8 cellular contexts compared by ENCODE assay signal in genomic region chr16:87391950-87392822, GRCh38. TPM values are rescaled to one million over a fixed set of nuclear protein-coding genes. Genes with fewer than 3 reads are reported as not detected.
DNase-seq lines count a peak whose midpoint lies in the region; ATAC-seq, FAIRE-seq and TF ChIP-seq lines count a peak whose summit lies in the region.

MAP1LC3B (plus strand) TSS chr16:87392336; CDS start chr16:87392428, 92 bp downstream.

- peak within 1 kb of the TSS; percentile 72; the same call in 1 of the 2 replicates for H3K18ac ChIP-seq in H1 (ENCODE audit: extremely low read depth, low read length)

- CTCF ChIA-PET in activated CD8-positive, alpha-beta memory T cell treated with anti-CD3 and anti-CD28 coated beads, Interleukin-2, amount 10 ng/mL, durations not matched to agents 7 days and 5 days (lab: Charles Lee) = interaction anchor here (1.1 to 1.4 kb wide), 3 partner anchors 8 to 313 kb away, joined by 3 to 4 read pairs (median 3); partner anchors contain the start of gene FBXO31
- CTCF ChIA-PET in H1 (lab: Charles Lee; ENCODE audit: partially characterized antibody) = no interaction called here

- H3K23me2 ChIP-seq in H1 (ENCODE audit: low read depth, low read length) = peaks cover 13% of the 10 kb centered on the region

- no peak for TF ChIP-seq CTCF in H1 (IDR thresholded peaks at IDR 0.05; ENCODE audit: control extremely low read depth in 1 of 3, insufficient read depth in 1 of 3, low read depth in 1 of 3, low read length in 3 of 3)

- H3K9me3 Mint-ChIP-seq in activated CD8-positive, alpha-beta memory T cell treated with anti-CD3 and anti-CD28 coated beads, Interleukin-2, amount 10 ng/mL, durations not matched to agents 7 days and 5 days (ENCODE audit: low read depth) = no peaks in the 10 kb centered on the region

- 2% methylated on average over 44 of the region's 113 CpGs; no CpG with 5 or more reads in 1 of the 2 experiments for WGBS in H1 (ENCODE audit: extremely low coverage in 1 of 2, insufficient coverage in 1 of 2, insufficient read length in 1 of 2, insufficient replicate concordance in 2 of 2, low coverage in 1 of 2, low lambda C conversion rate in 2 of 2, missing lambda C conversion rate in 1 of 2), 2 experiments

- H2BK12ac ChIP-seq in H1 (ENCODE audit: low read depth, low read length) = no peak within 1 kb of the TSS

- H3K56ac ChIP-seq in H1 (replicated peaks; ENCODE audit: insufficient read length, low read depth, low read length) = peak within 1 kb of the TSS; percentile 21

- H3K27ac Mint-ChIP-seq in activated CD8-positive, alpha-beta memory T cell treated with anti-CD3 and anti-CD28 coated beads, Interleukin-2, amount 10 ng/mL, durations not matched to agents 7 days and 5 days = peak within 1 kb of the TSS; percentile 95

- peaks cover 7% of the 10 kb centered on the region for H3K79me1 ChIP-seq in H1 (ENCODE audit: low read depth, low read length)

- H4K91ac ChIP-seq in H1 (replicated peaks; ENCODE audit: insufficient read length, low read length) = peak within 1 kb of the TSS; percentile 78

- TF ChIP-seq EP300 in H1 (IDR thresholded peaks at IDR 0.05; ENCODE audit: borderline replicate concordance in 1 of 2, low read depth in 2 of 2, low read length in 2 of 2) = peak in 1 of 2 experiments; percentile 46; a peak in 1 of 3 replicates

- 0 out of 2 replicates have a peak within 1 kb of the TSS, but pooled peaks have one; percentile 23 for H2BK20ac ChIP-seq in H1 (ENCODE audit: low read length)

- no peak within 1 kb of the TSS for H3K23ac ChIP-seq in H1 (ENCODE audit: insufficient read length)

- H3K9ac ChIP-seq in HUES48 (ENCODE audit: low read depth, low read length) (peak within 1 kb of the TSS; percentile 50), NT2/D1 (ENCODE audit: insufficient read length, low read depth) (peak within 1 kb of the TSS; percentile 92), H1 (replicated peaks in 1 of 4; ENCODE audit: extremely low read depth in 1 of 4, low read depth in 3 of 4, low read length in 3 of 4) (peak within 1 kb of the TSS; percentile 60 to 89 (median 72))

- no peak within 1 kb of the TSS for H3K14ac ChIP-seq in H1 (ENCODE audit: insufficient read length)

- H3K9me3 ChIP-seq in HUES48 (ENCODE audit: control insufficient read depth, insufficient read depth, low read length) (no peaks in the 10 kb centered on the region), NT2/D1 (ENCODE audit: insufficient read depth, low read length) (no peaks in the 10 kb centered on the region), H1 (ENCODE audit: insufficient read depth in 2 of 2, low read depth in 1 of 2, low read length in 1 of 2) (no peaks in the 10 kb centered on the region)

- H3K4me1 ChIP-seq in HUES48 (ENCODE audit: control insufficient read depth, insufficient read depth, low read length) = peaks cover 25% of the 10 kb centered on the region
- peaks cover 6% of the 10 kb centered on the region for H3K4me1 ChIP-seq in NT2/D1 (ENCODE audit: insufficient read depth, insufficient read length)
- peaks cover 5 to 7% (median 6%) of the 10 kb centered on the region in 4 experiments; a peak in 6 of 7 replicates for H3K4me1 ChIP-seq in H1 (replicated peaks in 1 of 4; ENCODE audit: control insufficient read depth in 3 of 4, insufficient read depth in 4 of 4, low read length in 3 of 4)

- peak within 1 kb of the TSS; percentile 76 for H3K4me3 ChIP-seq in HUES48 (ENCODE audit: low read depth, low read length)
- peak within 1 kb of the TSS; percentile 68 for H3K4me3 ChIP-seq in NT2/D1 (ENCODE audit: insufficient read length, low read depth)
- H3K4me3 ChIP-seq in H1 (ENCODE audit: extremely low read depth in 1 of 4, insufficient read depth in 2 of 4, low read depth in 3 of 4, low read length in 4 of 4) = peak within 1 kb of the TSS; percentile 64 to 84 (median 81)

- peak; percentile 57 to 78 for TF ChIP-seq POLR2A in H1 (IDR thresholded peaks at IDR 0.05; ENCODE audit: control extremely low read depth in 1 of 2, low read depth in 2 of 2, low read length in 2 of 2)

- DNase-seq in COR-L47 (lab: John Stamatoyannopoulos, UW) (peak; percentile 93), NT2/D1 (ENCODE audit: low read depth, low spot score) (peak; percentile 95), H1 (ENCODE audit: low read depth in 1 of 2, low spot score in 2 of 2) (peak; percentile 87 to 99), mesenteric fat pad (ENCODE audit: low spot score) (peak; percentile 99)
- peak; percentile 97 for DNase-seq in activated CD8-positive, alpha-beta memory T cell treated with anti-CD3 and anti-CD28 coated beads, Interleukin-2, amount 10 ng/mL, durations not matched to agents 7 days and 5 days
- DNase-seq in stimulated activated CD8-positive, alpha-beta memory T cell treated with anti-CD3 and anti-CD28 coated beads, Interleukin-15, amount 100 ng/mL, for 1 hour (ENCODE audit: low read depth) = peak; percentile 93

- H3K4me3 Mint-ChIP-seq in activated CD8-positive, alpha-beta memory T cell treated with anti-CD3 and anti-CD28 coated beads, Interleukin-2, amount 10 ng/mL, durations not matched to agents 7 days and 5 days = peak within 1 kb of the TSS; percentile 84

- H3K4ac ChIP-seq in H1 (replicated peaks; ENCODE audit: insufficient read length, low read depth, low read length) = no peak within 1 kb of the TSS

- peaks cover 0 to 36% of the 10 kb centered on the region in 2 experiments; a peak in 3 of 4 replicates for H3K79me2 ChIP-seq in H1 (ENCODE audit: control insufficient read depth in 1 of 2, insufficient read depth in 2 of 2, low read length in 2 of 2)

- no peaks in the 10 kb centered on the region for H3K27me3 Mint-ChIP-seq in activated CD8-positive, alpha-beta memory T cell treated with anti-CD3 and anti-CD28 coated beads, Interleukin-2, amount 10 ng/mL, durations not matched to agents 7 days and 5 days

- H3K27me3 ChIP-seq in HUES48 (ENCODE audit: control insufficient read depth, insufficient read depth, low read length) (no peaks in the 10 kb centered on the region), NT2/D1 (ENCODE audit: insufficient read depth, insufficient read length) (no peaks in the 10 kb centered on the region), H1 (replicated peaks in 1 of 4; ENCODE audit: control insufficient read depth in 3 of 4, extremely low read depth in 1 of 4, insufficient read depth in 3 of 4, low read length in 3 of 4) (no peaks in the 10 kb centered on the region)

- POLR2A ChIA-PET in H1 (lab: Charles Lee; ENCODE audit: partially characterized antibody) = interaction anchor here (0.9 to 4.4 kb wide), 4 partner anchors 9 to 68 kb away, joined by 3 to 31 read pairs (median 3); partner anchors contain the start of gene FBXO31

- H3K4me1 Mint-ChIP-seq in activated CD8-positive, alpha-beta memory T cell treated with anti-CD3 and anti-CD28 coated beads, Interleukin-2, amount 10 ng/mL, durations not matched to agents 7 days and 5 days = peaks cover 53% of the 10 kb centered on the region

- peak within 1 kb of the TSS; percentile 30 for H4K5ac ChIP-seq in H1 (ENCODE audit: insufficient read length, low read depth, low read length)

- 0 out of 2 replicates have a peak within 1 kb of the TSS, but pooled peaks have one; percentile 23 for H2AFZ ChIP-seq in H1 (ENCODE audit: low read length)

- TF ChIP-seq RAD21 in H1 (IDR thresholded peaks at IDR 0.05 in 1 of 2, conservative IDR thresholded peaks at IDR 0.05 in 1 of 2; ENCODE audit: low read depth in 2 of 2, low read length in 2 of 2) = no peak

- H3K4me2 ChIP-seq in H1 (ENCODE audit: insufficient read depth in 1 of 2, low read depth in 2 of 2, low read length in 2 of 2) = peak within 1 kb of the TSS; percentile 86 to 97

- H3K27ac ChIP-seq in HUES48 (ENCODE audit: low read depth, low read length) (peak within 1 kb of the TSS; percentile 70), H1 (ENCODE audit: low read depth, low read length) (peak within 1 kb of the TSS; percentile 41; the same call in 1 of the 2 replicates)

- FAIRE-seq in H1 (lab: Jason Lieb, UNC) = no peak

- no peak within 1 kb of the TSS for H2BK15ac ChIP-seq in H1 (ENCODE audit: low read length)

- peak within 1 kb of the TSS; percentile 92 for H4K8ac ChIP-seq in H1 (ENCODE audit: extremely low read depth, insufficient read depth, low read length)

- peaks cover 2 to 5% of the 10 kb centered on the region in 2 experiments for H4K20me1 ChIP-seq in H1 (replicated peaks in 1 of 2; ENCODE audit: control insufficient read depth in 1 of 2, insufficient read depth in 2 of 2, low read length in 2 of 2)

- peaks cover 5% of the 10 kb centered on the region for H3K36me3 Mint-ChIP-seq in activated CD8-positive, alpha-beta memory T cell treated with anti-CD3 and anti-CD28 coated beads, Interleukin-2, amount 10 ng/mL, durations not matched to agents 7 days and 5 days

- H2AK5ac ChIP-seq in H1 (ENCODE audit: low read depth, low read length) = no peak within 1 kb of the TSS

- peak; percentile 65 for ATAC-seq in GM21381 (IDR thresholded peaks at IDR 0.05; ENCODE audit: unreplicated experiment)
- ATAC-seq in activated CD8-positive, alpha-beta memory T cell treated with anti-CD3 and anti-CD28 coated beads, Interleukin-2, amount 10 ng/mL, durations not matched to agents 7 days and 5 days = peak; percentile 65

- no peak within 1 kb of the TSS for H2BK5ac ChIP-seq in H1 (ENCODE audit: low read depth, low read length)

- H3K36me3 ChIP-seq in HUES48 (ENCODE audit: control insufficient read depth, insufficient read depth, low read length) = peaks cover 2% of the 10 kb centered on the region; the same call in 1 of the 2 replicates
- H3K36me3 ChIP-seq in NT2/D1 (ENCODE audit: insufficient read depth, insufficient read length, low read length) = peaks cover 12% of the 10 kb centered on the region
- H3K36me3 ChIP-seq in H1 (ENCODE audit: control insufficient read depth in 2 of 4, insufficient read depth in 4 of 4, low read length in 3 of 4) = no peaks in the 10 kb centered on the region

- no peak within 1 kb of the TSS for H2BK120ac ChIP-seq in H1 (replicated peaks; ENCODE audit: low read depth, low read length)

RNA-seq across cellular contexts. Expression of gene MAP1LC3B, which starts in this region (rescaled TPM):
- total RNA-seq in activated CD8-positive, alpha-beta memory T cell treated with anti-CD3 and anti-CD28 coated beads, Interleukin-2, amount 10 ng/mL, durations not matched to agents 7 days and 5 days = 10 to 100 TPM; 45.4 to 50.8 TPM
- 47.1 and 48.5 TPM in 2 replicates for total RNA-seq in H1 (2021; fragmentation: NEBNext Ultra II Directional; extraction: Animal tissue kit (Norgen Biotek cat#: 25700))
- 15.4 and 29.5 TPM in 2 replicates for polyA plus RNA-seq in H1 (2011; rRNA removed)
- 19.4 TPM for polyA plus RNA-seq in H1 (2011; cell fraction: cytosol; rRNA removed)
- 8.9 TPM for polyA plus RNA-seq in H1 (2011; cell fraction: nucleus; rRNA removed)
- polyA plus RNA-seq in H1 (2012, experiment 1 of 2) = 32.1 to 52.5 TPM (median 38.8 TPM) in 4 replicates
- 12.7 TPM for polyA plus RNA-seq in H1 (2012, experiment 2 of 2)
- polyA plus RNA-seq in H1 (2013, experiment 1 of 2) = 33.5 TPM
- 32.1 TPM for polyA plus RNA-seq in H1 (2013, experiment 2 of 2)
- 14.0 and 18.3 TPM in 2 replicates for polyA minus RNA-seq in H1 (2011; rRNA and poly(A)+ RNA removed)
- polyA minus RNA-seq in H1 (2011; cell fraction: cytosol; rRNA and poly(A)+ RNA removed) = 17.2 TPM
- polyA minus RNA-seq in H1 (2011; cell fraction: nucleus; rRNA and poly(A)+ RNA removed) = 12.2 TPM
- total RNA-seq in mesenteric fat pad = 78.6 TPM

Comparison
In these comparisons a context has a peak if more than half of its experiments do, and no peak if none do; other contexts are left out.
1. Peak in every context shown above with its lines: DNase-seq, ATAC-seq, H3K4me3 ChIP-seq and H3K27ac ChIP-seq.